Comparison of ENCODE assay signal across 8 cellular contexts in the genomic region with DNA sequence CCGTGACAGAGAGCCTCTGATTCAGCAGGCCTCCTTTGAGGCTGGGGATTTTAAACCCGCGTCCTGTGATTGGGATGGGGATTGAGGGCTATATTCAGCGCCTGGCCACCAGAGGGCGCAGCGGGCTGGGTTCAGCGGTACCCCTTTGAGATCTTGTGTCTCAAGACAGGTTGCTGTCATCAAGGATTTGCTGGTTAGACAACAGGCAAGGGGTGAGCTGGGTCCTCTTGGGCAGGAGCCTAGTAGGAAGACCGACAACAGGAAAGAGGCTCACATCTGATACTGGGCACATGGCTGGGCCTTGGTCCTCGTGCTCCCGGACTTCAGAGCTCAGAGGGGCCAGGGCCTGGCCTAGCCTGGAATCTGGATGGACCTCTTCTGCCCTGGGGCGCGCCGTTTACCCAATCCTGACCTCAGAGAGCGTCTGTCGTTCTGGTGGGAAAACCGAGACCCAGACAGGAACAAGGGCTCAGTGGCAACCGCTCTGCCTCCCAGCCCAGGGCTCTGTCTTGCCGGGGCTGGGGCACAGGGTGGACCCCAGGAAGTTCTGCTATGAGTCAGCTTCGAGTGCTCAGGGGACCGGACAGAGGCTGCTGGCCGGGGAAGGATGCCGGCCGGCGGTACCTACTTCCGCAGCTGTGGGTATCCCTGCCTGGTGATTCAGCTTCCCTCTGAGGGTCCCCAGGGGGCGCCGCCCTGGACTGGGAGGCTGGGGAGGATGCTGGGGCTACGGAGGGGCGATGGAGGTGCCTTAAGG. TPM values are rescaled to one million over a fixed set of nuclear protein-coding genes. Genes with fewer than 3 reads are reported as not detected.
A peak's percentile ranks its signal among the peaks of the same experiment; 100 is the strongest.
DNase-seq lines count a peak whose midpoint lies in the region; ATAC-seq and TF ChIP-seq lines count a peak whose summit lies in the region.

No MANE protein-coding gene starts in this region.

- intact Hi-C loops in activated B cell treated with CpG ODN at 0.5 μM for 24 hours (cut with micrococcal nuclease) = loop anchor here (1.0 to 5.0 kb wide), 10 partner anchors 15 to 1247 kb away; partner anchors contain the start of genes AP1B1, DUSP18, OSBP2 and TUG1

- CTCF ChIA-PET in AG04450 (lab: Charles Lee) (interaction anchor here (0.5 to 4.2 kb wide), 47 partner anchors 9 to 1057 kb away, joined by 3 to 199 read pairs (median 4); partner anchors contain the start of genes PES1 and TCN2), activated B cell treated with CpG ODN at 0.5 μM for 24 hours (lab: Charles Lee) (interaction anchor here (0.6 to 4.5 kb wide), 17 partner anchors 9 to 461 kb away, joined by 3 to 51 read pairs (median 5); partner anchors contain the start of genes DUSP18, MORC2, PES1 and SMTN)

- H3K4me3 ChIP-seq in AG04450 (ENCODE audit: low read depth, low read length) (peak overlapping the region; percentile 39), cardiac fibroblast (replicated peaks in 1 of 2; ENCODE audit: low read depth in 2 of 2, low read length in 2 of 2) (peak overlapping the region; percentile 40 to 48)

- TF ChIP-seq CTCF in AG04450 (IDR thresholded peaks at IDR 0.05; ENCODE audit: low read depth, low read length) = peak; percentile 96
- no peak for TF ChIP-seq CTCF in activated B cell treated with CpG ODN at 0.5 μM for 24 hours (IDR thresholded peaks at IDR 0.05)
- TF ChIP-seq CTCF in cardiac fibroblast (IDR thresholded peaks at IDR 0.05; ENCODE audit: low read depth, low read length) = peak; percentile 93

- H3K36me3 Mint-ChIP-seq in activated B cell treated with CpG ODN at 0.5 μM for 24 hours (ENCODE audit: low read depth) = peaks cover 3% of the 10 kb centered on the region

- H3K27me3 ChIP-seq in AG04450 (ENCODE audit: control insufficient read depth, insufficient read depth, low read length) = no peaks in the 10 kb centered on the region

- no peaks in the 10 kb centered on the region; the same call in 1 of the 2 replicates for H3K9me3 ChIP-seq in AG04450 (ENCODE audit: control insufficient read depth, insufficient read depth, low read length)

- no peaks in the 10 kb centered on the region for H3K27me3 Mint-ChIP-seq in activated B cell treated with CpG ODN at 0.5 μM for 24 hours

- H3K27ac ChIP-seq in AG04450 (ENCODE audit: low read depth, low read length) = peak overlapping the region; percentile 79

- peaks cover 20% of the 10 kb centered on the region for H3K4me1 Mint-ChIP-seq in activated B cell treated with CpG ODN at 0.5 μM for 24 hours

- H3K9me3 Mint-ChIP-seq in activated B cell treated with CpG ODN at 0.5 μM for 24 hours = no peaks in the 10 kb centered on the region

- H3K4me3 Mint-ChIP-seq in activated B cell treated with CpG ODN at 0.5 μM for 24 hours = peak overlapping the region; percentile 83

- DNase-seq in AG04450 (ENCODE audit: low read depth, low spot score) (peak; percentile 74), NCI-H2227 (lab: John Stamatoyannopoulos, UW; ENCODE audit: unreplicated experiment) (peak; percentile 84), activated B cell treated with CpG ODN at 0.5 μM for 24 hours (peak; percentile 83), cardiac fibroblast (ENCODE audit: low read depth in 2 of 2) (peak; percentile 88 to 94), islet precursor cell (peak; percentile 92)
- peak; percentile 81 to 90 for DNase-seq in stimulated activated CD4-positive, alpha-beta T cell treated with anti-CD3 and anti-CD28 coated beads, Interleukin-12 subunit alpha, Interleukin-12 subunit beta, amount 100 ng/mL, for 24 hours (ENCODE audit: low read depth in 2 of 2)

- POLR2A ChIA-PET in AG04450 (lab: Yijun Ruan, JAX) = interaction anchor here (0.7 to 2.6 kb wide), 6 partner anchors 16 to 627 kb away, joined by 4 to 16 read pairs (median 8); partner anchors contain the start of gene DUSP18
- POLR2A ChIA-PET in activated B cell treated with CpG ODN at 0.5 μM for 24 hours (lab: Charles Lee) = interaction anchor here (0.6 to 2.6 kb wide), 13 partner anchors 15 to 656 kb away, joined by 3 to 23 read pairs (median 7); partner anchors contain the start of genes DUSP18, LIMK2, MORC2 and MTFP1

- ATAC-seq in GM18867 (IDR thresholded peaks at IDR 0.05; ENCODE audit: unreplicated experiment) (peak; percentile 47), HG03103 (IDR thresholded peaks at IDR 0.05; ENCODE audit: low read depth, unreplicated experiment) (peak; percentile 45), activated B cell treated with CpG ODN at 0.5 μM for 24 hours (ENCODE audit: low read depth) (peak; percentile 57)

- peak overlapping the region; percentile 88 for H3K27ac Mint-ChIP-seq in activated B cell treated with CpG ODN at 0.5 μM for 24 hours

RNA-seq across cellular contexts. Expression of gene SLC35E4, which starts 0.9 kb away (rescaled TPM):
- 2.8 and 3.4 TPM in 2 replicates for polyA plus RNA-seq in AG04450 (2011; rRNA removed)
- polyA minus RNA-seq in AG04450 (2011; rRNA and poly(A)+ RNA removed) = 1.7 and 2.0 TPM in 2 replicates
- total RNA-seq in activated B cell treated with CpG ODN at 0.5 μM for 24 hours = 1.8 TPM in 2 replicates

RNA-seq across cellular contexts. Expression of gene TCN2, which starts 27.7 kb away (rescaled TPM):
- polyA plus RNA-seq in AG04450 (2011; rRNA removed) = 6.6 and 9.1 TPM in 2 replicates
- polyA minus RNA-seq in AG04450 (2011; rRNA and poly(A)+ RNA removed) = 4.3 and 5.0 TPM in 2 replicates
- not detected in 2 replicates for total RNA-seq in activated B cell treated with CpG ODN at 0.5 μM for 24 hours

RNA-seq across cellular contexts. Expression of gene DUSP18, which starts 33.0 kb away (rescaled TPM):
- polyA plus RNA-seq in AG04450 (2011; rRNA removed) = 13.8 and 14.5 TPM in 2 replicates
- 20.7 and 21.7 TPM in 2 replicates for polyA minus RNA-seq in AG04450 (2011; rRNA and poly(A)+ RNA removed)
- 12.0 and 13.5 TPM in 2 replicates for total RNA-seq in activated B cell treated with CpG ODN at 0.5 μM for 24 hours

RNA-seq across cellular contexts. Expression of gene PES1, which starts 42.9 kb away (rescaled TPM):
- 70.2 and 90.3 TPM in 2 replicates for polyA plus RNA-seq in AG04450 (2011; rRNA removed)
- 103 and 127 TPM in 2 replicates for polyA minus RNA-seq in AG04450 (2011; rRNA and poly(A)+ RNA removed)
- 124 TPM in 2 replicates for total RNA-seq in activated B cell treated with CpG ODN at 0.5 μM for 24 hours

Comparison
In these comparisons a context has a peak if more than half of its experiments do, and no peak if none do; other contexts are left out.
1. Peak in every context shown above with its lines: DNase-seq, ATAC-seq, H3K4me3 ChIP-seq and H3K27ac ChIP-seq.